Comparison of ENCODE assay signal across 24 cellular contexts in the genomic region with DNA sequence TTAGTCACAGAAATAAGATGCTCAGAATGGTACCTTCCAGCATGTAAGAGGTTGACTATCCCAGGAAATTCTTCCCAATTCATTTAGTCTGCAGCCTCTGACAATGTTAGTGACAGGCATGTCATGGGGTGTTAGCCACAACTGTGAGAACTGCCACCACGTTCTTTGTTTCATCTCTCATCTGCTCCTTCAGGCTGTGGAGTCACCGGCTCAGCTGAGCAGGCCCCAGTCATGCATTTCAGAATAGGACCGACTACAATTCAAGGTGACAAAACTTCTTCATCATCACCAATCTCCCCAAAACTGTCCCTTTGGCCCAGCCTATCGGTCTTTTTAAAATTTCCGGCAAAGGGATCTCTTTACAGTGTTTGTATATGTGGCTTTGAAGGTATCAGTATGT.
"Had no signal": no experiment of that assay in that cellular context is flagged by ENCODE, and none has a peak within 500 bp of the region (broad histone marks: within the 10 kb centered on the region; RNA-seq: fewer than 3 reads in every experiment).

No MANE protein-coding gene starts in this region.

- H3K4me3 Mint-ChIP-seq: dendritic cell treated with granulocyte-macrophage colony-stimulating factor and Interleukin-4, amounts not matched to agents 40 ng/mL and 50 ng/mL, for 4 days; effector memory CD8-positive, alpha-beta T cell; endodermal cell; mesothelial cell of epicardium had no signal

- H3K9me3 Mint-ChIP-seq: dendritic cell treated with granulocyte-macrophage colony-stimulating factor and Interleukin-4, amounts not matched to agents 40 ng/mL and 50 ng/mL, for 4 days had no signal

- H3K4me3 ChIP-seq: colonic mucosa, esophagus squamous epithelium, gastrocnemius medialis, heart right ventricle, left lung, lower lobe of right lung, mucosa of descending colon had no signal

- H3K27ac ChIP-seq: colonic mucosa, epithelial cell of prostate, esophagus squamous epithelium, gastrocnemius medialis, heart right ventricle, left lung, lower lobe of right lung had no signal

- H3K27ac Mint-ChIP-seq: dendritic cell treated with granulocyte-macrophage colony-stimulating factor and Interleukin-4, amounts not matched to agents 40 ng/mL and 50 ng/mL, for 4 days; effector memory CD8-positive, alpha-beta T cell; endodermal cell; mesothelial cell of epicardium had no signal

- ATAC-seq: effector memory CD8-positive, alpha-beta T cell; esophagus mucosa; gastrocnemius medialis; heart right ventricle; left cardiac atrium; left lung; left ventricle myocardium superior; lower lobe of right lung; mucosa of descending colon had no signal

- H3K27me3 Mint-ChIP-seq: dendritic cell treated with granulocyte-macrophage colony-stimulating factor and Interleukin-4, amounts not matched to agents 40 ng/mL and 50 ng/mL, for 4 days; effector memory CD8-positive, alpha-beta T cell had no signal

- H3K36me3 ChIP-seq: colonic mucosa, esophagus squamous epithelium, gastrocnemius medialis, heart right ventricle, left lung, lower lobe of right lung had no signal

- H3K36me3 Mint-ChIP-seq: mesothelial cell of epicardium had no signal

- H3K9me3 ChIP-seq: colonic mucosa, gastrocnemius medialis had no signal

- H3K4me1 ChIP-seq: colonic mucosa, esophagus squamous epithelium, gastrocnemius medialis, heart right ventricle, left lung, lower lobe of right lung had no signal

- H3K27me3 ChIP-seq: colonic mucosa, esophagus squamous epithelium, gastrocnemius medialis, heart right ventricle, left lung had no signal

- DNase-seq: colonic mucosa; cortex of kidney; effector CD8-positive, alpha-beta T cell; effector memory CD8-positive, alpha-beta T cell; endodermal cell; erythroblast; esophagus squamous epithelium; foreskin fibroblast; foreskin melanocyte; gastrocnemius medialis; glutamatergic neuron; head of caudate nucleus; heart right ventricle; hippocampal formation; left cardiac atrium; left lung; left ventricle myocardium superior; lower lobe of right lung; mesenchymal stem cell; mucosa of descending colon had no signal

- H3K4me1 Mint-ChIP-seq: mesothelial cell of epicardium had no signal
